Comparison of ENCODE assay signal across 19 cellular contexts in genomic region chr2:100959225-100959880, GRCh38. TPM values are rescaled to one million over a fixed set of nuclear protein-coding genes. Genes with fewer than 3 reads are reported as not detected.
A peak's percentile ranks its signal among the peaks of the same experiment; 100 is the strongest.
DNase-seq lines count a peak whose midpoint lies in the region; ATAC-seq, FAIRE-seq and TF ChIP-seq lines count a peak whose summit lies in the region.
"Had no signal": no experiment of that assay in that cellular context is flagged by ENCODE, and none has a peak within 500 bp of the region (broad histone marks: within the 10 kb centered on the region; RNA-seq: fewer than 3 reads in every experiment).

No MANE protein-coding gene starts in this region.

- intact Hi-C loops in testis (cut with DNase I; ENCODE audit: low total_unique reads): no loop called here

- WGBS in testis, 2 donors: 56 to 60% methylated on average over 6 of the region's 6 CpGs

- H3K9me3 ChIP-seq in SJCRH30 (replicated peaks) (no peaks in the 10 kb centered on the region), testis (no peaks in the 10 kb centered on the region)
- H3K9me3 ChIP-seq: colonic mucosa, vagina had no signal

- H3K36me3 ChIP-seq in bronchial epithelial cell (ENCODE audit: control insufficient read depth, insufficient read depth, low read length) (peaks cover 1% of the 10 kb centered on the region), SJCRH30 (no peaks in the 10 kb centered on the region), testis (ENCODE audit: low read depth, missing control alignments) (no peaks in the 10 kb centered on the region)
- H3K36me3 ChIP-seq: colonic mucosa, vagina had no signal

- H3K36me3 Mint-ChIP-seq in osteocyte (ENCODE audit: unreplicated experiment): no peaks in the 10 kb centered on the region
- H3K36me3 Mint-ChIP-seq in stimulated activated naive B cell treated with anti-CD40 and anti-IgM and Interleukin-4, amounts not matched to agents 10 μg/mL and 1 μg/mL and 100 μg/mL, for 72 hours: no peaks in the 10 kb centered on the region

- FAIRE-seq in bronchial epithelial cell (lab: Jason Lieb, UNC): no peak
- FAIRE-seq: HepG2 had no signal

- H3K27me3 ChIP-seq in bronchial epithelial cell (ENCODE audit: control insufficient read depth, insufficient read depth, low read length) (no peaks in the 10 kb centered on the region), SJCRH30 (no peaks in the 10 kb centered on the region), testis (no peaks in the 10 kb centered on the region)
- H3K27me3 ChIP-seq: colonic mucosa, vagina had no signal

- no peaks in the 10 kb centered on the region for H3K9me3 Mint-ChIP-seq in osteocyte (ENCODE audit: unreplicated experiment)
- no peaks in the 10 kb centered on the region for H3K9me3 Mint-ChIP-seq in stimulated activated naive B cell treated with anti-CD40 and anti-IgM and Interleukin-4, amounts not matched to agents 10 μg/mL and 1 μg/mL and 100 μg/mL, for 72 hours
- H3K9me3 Mint-ChIP-seq: nephron progenitor cell had no signal

- no peak overlapping the region for H3K27ac ChIP-seq in SJCRH30
- H3K27ac ChIP-seq in testis: no peak overlapping the region
- H3K27ac ChIP-seq: colonic mucosa had no signal

- no peaks in the 10 kb centered on the region for H3K4me1 Mint-ChIP-seq in osteocyte (ENCODE audit: unreplicated experiment)
- H3K4me1 Mint-ChIP-seq in stimulated activated naive B cell treated with anti-CD40 and anti-IgM and Interleukin-4, amounts not matched to agents 10 μg/mL and 1 μg/mL and 100 μg/mL, for 72 hours: no peaks in the 10 kb centered on the region

- TF ChIP-seq POLR2A in testis (IDR thresholded peaks at IDR 0.05): no peak

- no peaks in the 10 kb centered on the region for H3K27me3 Mint-ChIP-seq in osteocyte (ENCODE audit: unreplicated experiment)
- H3K27me3 Mint-ChIP-seq in stimulated activated naive B cell treated with anti-CD40 and anti-IgM and Interleukin-4, amounts not matched to agents 10 μg/mL and 1 μg/mL and 100 μg/mL, for 72 hours: peaks cover 11 to 13% of the 10 kb centered on the region in 2 donors

- DNase-seq in AG08395 (ENCODE audit: low spot score): peak; percentile 61
- peak; percentile 19 for DNase-seq in HS-27A (ENCODE audit: low read depth)
- DNase-seq in bronchial epithelial cell (ENCODE audit: low read depth): peak; percentile 41
- DNase-seq in kidney glomerular epithelial cell (lab: John Stamatoyannopoulos, UW): peak; percentile 51
- DNase-seq in SJCRH30: no peak
- DNase-seq in osteocyte (ENCODE audit: extremely low spot score, unreplicated experiment): no peak
- DNase-seq in testis: no peak
- DNase-seq in stimulated activated naive B cell treated with anti-CD40 and anti-IgM and Interleukin-4, amounts not matched to agents 10 μg/mL and 1 μg/mL and 100 μg/mL, for 72 hours: no peak
- DNase-seq: activated CD4-positive, alpha-beta T cell treated with anti-CD3 and anti-CD28 coated beads for 48 hours; activated CD8-positive, alpha-beta memory T cell treated with anti-CD3 and anti-CD28 coated beads, Interleukin-2, amount 50 U/mL, for 48 hours; activated gamma-delta T cell treated with Interleukin-2 at 50 U/mL for 16 hours; anterior cingulate cortex; colonic mucosa; NCI-H526 treated with DMSO at 0.1 percent for 48 hours; nephron progenitor cell; OCI-M1; right cardiac atrium had no signal

- H3K4me3 Mint-ChIP-seq in osteocyte (ENCODE audit: unreplicated experiment): no peak overlapping the region
- no peak overlapping the region for H3K4me3 Mint-ChIP-seq in stimulated activated naive B cell treated with anti-CD40 and anti-IgM and Interleukin-4, amounts not matched to agents 10 μg/mL and 1 μg/mL and 100 μg/mL, for 72 hours
- H3K4me3 Mint-ChIP-seq: nephron progenitor cell had no signal

- H3K4me3 ChIP-seq in bronchial epithelial cell (ENCODE audit: low read depth, low read length) (no peak overlapping the region), SJCRH30 (no peak overlapping the region), testis (no peak overlapping the region)
- H3K4me3 ChIP-seq: colonic mucosa, vagina had no signal

- TF ChIP-seq CTCF in bronchial epithelial cell (IDR thresholded peaks at IDR 0.05; ENCODE audit: insufficient read depth, low read length, severe bottlenecking) (no peak), osteocyte (IDR thresholded peaks at IDR 0.05) (no peak), testis (IDR thresholded peaks at IDR 0.05) (no peak)

- no peak overlapping the region for H3K27ac Mint-ChIP-seq in osteocyte (ENCODE audit: unreplicated experiment)
- no peak overlapping the region for H3K27ac Mint-ChIP-seq in stimulated activated naive B cell treated with anti-CD40 and anti-IgM and Interleukin-4, amounts not matched to agents 10 μg/mL and 1 μg/mL and 100 μg/mL, for 72 hours
- H3K27ac Mint-ChIP-seq: nephron progenitor cell had no signal

- ATAC-seq in stimulated activated naive B cell treated with anti-CD40 and anti-IgM and Interleukin-4, amounts not matched to agents 10 μg/mL and 1 μg/mL and 100 μg/mL, for 72 hours (replicated peaks): no peak
- ATAC-seq: HepG2, right cardiac atrium had no signal

- H3K4me1 ChIP-seq in SJCRH30 (no peaks in the 10 kb centered on the region), testis (no peaks in the 10 kb centered on the region)
- H3K4me1 ChIP-seq: colonic mucosa had no signal

RNA-seq across cellular contexts. Expression of gene RPL31, which starts 42.7 kb away (rescaled TPM):
- 1,721 and 2,143 TPM in 2 replicates for total RNA-seq in bronchial epithelial cell
- total RNA-seq in SJCRH30 (2014; rRNA removed; shearing (Covaris generic)): 2,488 and 2,572 TPM in 2 replicates
- total RNA-seq in osteocyte: 1,335 and 1,348 TPM in 2 replicates
- total RNA-seq in testis: 100 to 1,000 TPM; 404 to 715 TPM
- polyA plus RNA-seq in testis (ENCODE audit: insufficient read depth, low read depth, low replicate concordance): 1,643 TPM

Comparison
In these comparisons a context has a peak if more than half of its experiments do, and no peak if none do; other contexts are left out.
1. DNase-seq: peak in AG08395 (single experiment), HS-27A (single experiment), bronchial epithelial cell (single experiment) and kidney glomerular epithelial cell (single experiment); none in SJCRH30 (0 of 2), osteocyte (single experiment), testis (single experiment) and stimulated activated naive B cell treated with anti-CD40 and anti-IgM and Interleukin-4, amounts not matched to agents 10 μg/mL and 1 μg/mL and 100 μg/mL, for 72 hours (single experiment).